In the genomic region with DNA sequence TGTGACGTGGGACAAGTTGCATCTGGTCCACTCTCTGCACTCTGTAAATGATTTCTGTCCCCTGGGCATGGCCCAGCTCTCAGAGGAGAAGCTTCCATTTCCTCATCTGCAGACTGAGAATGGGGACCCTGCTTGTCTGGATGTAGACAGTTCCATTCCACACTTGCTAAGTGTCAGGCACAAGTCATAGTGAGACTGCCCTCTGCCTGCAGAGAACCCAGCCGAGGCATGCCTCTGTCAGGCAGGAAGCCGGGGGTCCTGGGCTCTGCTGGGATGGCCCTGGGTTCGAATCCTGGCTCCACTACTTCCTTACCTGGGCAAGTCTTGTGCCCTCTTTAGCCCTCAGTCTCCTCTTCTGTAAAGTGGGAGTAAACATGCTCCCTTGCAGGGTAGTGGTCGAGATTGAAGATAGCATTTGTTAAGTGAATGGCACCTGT, we compare ENCODE assay signal across 7 cellular contexts. TPM values are rescaled to one million over a fixed set of nuclear protein-coding genes. Genes with fewer than 3 reads are reported as not detected.
DNase-seq lines count a peak whose midpoint lies in the region; ATAC-seq, FAIRE-seq and TF ChIP-seq lines count a peak whose summit lies in the region.

No MANE protein-coding gene starts in this region.

- H3K36me3 Mint-ChIP-seq in activated CD8-positive, alpha-beta T cell treated with anti-CD3 and anti-CD28 coated beads for 36 hours (ENCODE audit: low read depth), result peaks cover 42% of the 10 kb centered on the region

- CTCF ChIA-PET in activated CD8-positive, alpha-beta T cell treated with anti-CD3 and anti-CD28 coated beads for 36 hours (lab: Charles Lee), result interaction anchor here (1.2 to 4.1 kb wide), 5 partner anchors 9 to 225 kb away, joined by 3 to 29 read pairs (median 8); no protein-coding TSS in a partner anchor

- in situ Hi-C loops in GM13977 (cut with MboI; ENCODE audit: low pct_unique_long_range_greater_than_20kb, low sequenced_read_pairs, unreplicated experiment), result loop anchor here (25.0 kb wide), 1 partner anchor 224 kb away; no protein-coding TSS in a partner anchor

- POLR2A ChIA-PET in activated CD8-positive, alpha-beta T cell treated with anti-CD3 and anti-CD28 coated beads for 36 hours (lab: Charles Lee), result interaction anchor here (0.7 to 4.9 kb wide), 6 partner anchors 12 to 223 kb away, joined by 3 to 36 read pairs (median 7); partner anchors contain the start of gene TMEM11

- peak; percentile 29 for TF ChIP-seq CTCF in GM13977 (IDR thresholded peaks at IDR 0.05; ENCODE audit: extremely low read depth, insufficient read depth, missing control alignments)
- TF ChIP-seq CTCF in activated CD8-positive, alpha-beta T cell treated with anti-CD3 and anti-CD28 coated beads for 36 hours (IDR thresholded peaks at IDR 0.05), result no peak

- intact Hi-C loops in activated CD8-positive, alpha-beta T cell treated with anti-CD3 and anti-CD28 coated beads for 36 hours (cut with micrococcal nuclease), result loop anchor here (10.0 kb wide), 2 partner anchors 164 to 244 kb away; partner anchors contain the start of genes DHRS7B and USP22

- no peaks in the 10 kb centered on the region for H3K27me3 Mint-ChIP-seq in activated CD8-positive, alpha-beta T cell treated with anti-CD3 and anti-CD28 coated beads for 36 hours

- peak overlapping the region; percentile 95 for H3K27ac Mint-ChIP-seq in activated CD8-positive, alpha-beta T cell treated with anti-CD3 and anti-CD28 coated beads for 36 hours

- no peaks in the 10 kb centered on the region for H3K9me3 Mint-ChIP-seq in activated CD8-positive, alpha-beta T cell treated with anti-CD3 and anti-CD28 coated beads for 36 hours

- FAIRE-seq in urothelium cell line (lab: Jason Lieb, UNC), result peak; percentile 17

- H3K4me1 Mint-ChIP-seq in activated CD8-positive, alpha-beta T cell treated with anti-CD3 and anti-CD28 coated beads for 36 hours (ENCODE audit: low read depth), result peaks cover 42% of the 10 kb centered on the region

- DNase-seq in GM13977 (ENCODE audit: low spot score) (peak; percentile 58), kidney tubule cell (ENCODE audit: low spot score) (peak; percentile 66), urothelium cell line (ENCODE audit: low spot score) (no peak), hippocampal formation (lab: John Stamatoyannopoulos, UW) (no peak), SKM-1 treated with dmso at 0.1 percent for 144 hours (lab: John Stamatoyannopoulos, UW; ENCODE audit: unreplicated experiment) (no peak)
- DNase-seq in activated CD8-positive, alpha-beta T cell treated with anti-CD3 and anti-CD28 coated beads for 36 hours, result peak; percentile 74

- peak; percentile 11 for ATAC-seq in HG02588 (IDR thresholded peaks at IDR 0.05; ENCODE audit: unreplicated experiment)
- no peak for ATAC-seq in activated CD8-positive, alpha-beta T cell treated with anti-CD3 and anti-CD28 coated beads for 36 hours

- peak overlapping the region; percentile 99 for H3K4me3 Mint-ChIP-seq in activated CD8-positive, alpha-beta T cell treated with anti-CD3 and anti-CD28 coated beads for 36 hours

RNA-seq across cellular contexts. Expression of gene MAP2K3, which starts 4.1 kb away (rescaled TPM):
- 100 to 1,000 TPM; 151 to 153 TPM for total RNA-seq in activated CD8-positive, alpha-beta T cell treated with anti-CD3 and anti-CD28 coated beads for 36 hours

RNA-seq across cellular contexts. Expression of gene NATD1, which starts 35.4 kb away (rescaled TPM):
- 1 to 10 TPM; 1.1 to 1.3 TPM for total RNA-seq in activated CD8-positive, alpha-beta T cell treated with anti-CD3 and anti-CD28 coated beads for 36 hours

Comparison
In these comparisons a context has a peak if more than half of its experiments do, and no peak if none do; other contexts are left out.
1. DNase-seq: peak in GM13977 (single experiment), activated CD8-positive, alpha-beta T cell treated with anti-CD3 and anti-CD28 coated beads for 36 hours (single experiment) and kidney tubule cell (single experiment); none in urothelium cell line (single experiment), hippocampal formation (0 of 2) and SKM-1 treated with dmso at 0.1 percent for 144 hours (single experiment).